Comparison of ENCODE assay signal across 2 cellular contexts in the genomic region with DNA sequence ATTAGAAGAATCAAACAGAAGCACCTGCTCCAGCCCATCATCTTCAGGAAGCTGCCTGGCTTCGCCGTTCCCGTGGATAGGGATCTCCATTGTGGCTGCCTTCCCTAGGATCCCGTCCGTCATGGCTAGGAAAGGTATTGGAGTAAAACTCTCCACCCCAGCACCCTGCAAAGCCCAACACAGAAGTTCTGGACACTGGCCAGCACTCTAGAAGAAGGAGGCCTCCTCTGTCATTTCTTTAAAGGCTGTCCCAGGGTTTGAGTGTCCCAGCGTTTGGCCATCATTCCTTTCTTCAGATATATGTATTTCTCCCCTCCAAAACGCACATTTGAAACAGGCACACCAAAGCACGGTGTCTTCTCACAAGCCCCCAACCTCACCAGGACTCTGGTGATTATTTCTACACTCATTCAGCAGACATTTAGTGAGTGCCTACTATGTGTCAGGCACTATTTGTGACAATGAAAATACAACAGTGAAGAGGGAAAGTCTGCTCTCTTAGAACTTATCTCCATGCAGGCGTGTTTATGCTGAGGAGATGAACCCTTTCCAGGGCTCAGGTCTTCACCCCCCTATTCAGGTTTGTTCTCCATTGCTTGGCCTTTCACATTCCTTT.
TF ChIP-seq lines count a peak whose summit lies in the region.

No MANE protein-coding gene starts in this region.

TF ChIP-seq in A549, 52 proteins besides CTCF, POLR2A, EP300 and RAD21:
- TF ChIP-seq POLR2AphosphoS2 (conservative IDR thresholded peaks at IDR 0.05; ENCODE audit: low read length) = no peak
- no peak for TF ChIP-seq RCOR1 (IDR thresholded peaks at IDR 0.05; ENCODE audit: low read depth, low read length)
- TF ChIP-seq ZSCAN20 (CRISPR knock-in tag; IDR thresholded peaks at IDR 0.05) = no peak
- TF ChIP-seq, protein P1, sequence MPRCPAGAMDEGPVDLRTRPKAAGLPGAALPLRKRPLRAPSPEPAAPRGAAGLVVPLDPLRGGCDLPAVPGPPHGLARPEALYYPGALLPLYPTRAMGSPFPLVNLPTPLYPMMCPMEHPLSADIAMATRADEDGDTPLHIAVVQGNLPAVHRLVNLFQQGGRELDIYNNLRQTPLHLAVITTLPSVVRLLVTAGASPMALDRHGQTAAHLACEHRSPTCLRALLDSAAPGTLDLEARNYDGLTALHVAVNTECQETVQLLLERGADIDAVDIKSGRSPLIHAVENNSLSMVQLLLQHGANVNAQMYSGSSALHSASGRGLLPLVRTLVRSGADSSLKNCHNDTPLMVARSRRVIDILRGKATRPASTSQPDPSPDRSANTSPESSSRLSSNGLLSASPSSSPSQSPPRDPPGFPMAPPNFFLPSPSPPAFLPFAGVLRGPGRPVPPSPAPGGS (IDR thresholded peaks at IDR 0.05) = no peak
- TF ChIP-seq HOXA7 (CRISPR knock-in tag; IDR thresholded peaks at IDR 0.05) = no peak; the same call in 1 of the 2 replicates
- no peak for TF ChIP-seq CHD4 (IDR thresholded peaks at IDR 0.05; ENCODE audit: borderline replicate concordance)
- TF ChIP-seq KDM1A (IDR thresholded peaks at IDR 0.05; ENCODE audit: low read depth) = no peak
- no peak for TF ChIP-seq HOXB5 (CRISPR knock-in tag; IDR thresholded peaks at IDR 0.05)
- TF ChIP-seq PBX3 (IDR thresholded peaks at IDR 0.05) = no peak
- TF ChIP-seq TFCP2L1 (CRISPR knock-in tag; IDR thresholded peaks at IDR 0.05) = no peak
- TF ChIP-seq CBX8 (IDR thresholded peaks at IDR 0.05) = no peak
- no peak for TF ChIP-seq EHMT2 (IDR thresholded peaks at IDR 0.05; ENCODE audit: low read depth)

TF ChIP-seq in IMR-90, 13 proteins besides CTCF, POLR2A, EP300 and RAD21:
- no peak for TF ChIP-seq MXI1 (IDR thresholded peaks at IDR 0.05; ENCODE audit: borderline replicate concordance, low read depth, low read length)
- no peak for TF ChIP-seq ELK1 (IDR thresholded peaks at IDR 0.05; ENCODE audit: borderline replicate concordance, low read depth, low read length)
- no peak for TF ChIP-seq MAZ (IDR thresholded peaks at IDR 0.05; ENCODE audit: borderline replicate concordance, low read depth, low read length)
- no peak for TF ChIP-seq SMC3 (IDR thresholded peaks at IDR 0.05; ENCODE audit: low read depth, low read length)
TF ChIP-seq in IMR-90: peak in this region for 0.
